Comparison of ENCODE assay signal across 8 cellular contexts in genomic region chr6:149938571-149939462, GRCh38. TPM values are rescaled to one million over a fixed set of nuclear protein-coding genes. Genes with fewer than 3 reads are reported as not detected.
DNase-seq lines count a peak whose midpoint lies in the region; ATAC-seq and TF ChIP-seq lines count a peak whose summit lies in the region.

No MANE protein-coding gene starts in this region.

- no peaks in the 10 kb centered on the region for H3K9me3 Mint-ChIP-seq in activated naive CD4-positive, alpha-beta T cell treated with anti-CD3 and anti-CD28 coated beads for 36 hours
- no peaks in the 10 kb centered on the region for H3K9me3 Mint-ChIP-seq in stimulated activated naive B cell treated with anti-CD40 and anti-IgM and Interleukin-4, amounts not matched to agents 10 μg/mL and 1 μg/mL and 100 μg/mL, for 72 hours

- CTCF ChIA-PET in activated naive CD4-positive, alpha-beta T cell treated with anti-CD3 and anti-CD28 coated beads for 36 hours (lab: Charles Lee): interaction anchor here (0.6 to 1.2 kb wide), 3 partner anchors 14 to 68 kb away, joined by 3 to 4 read pairs (median 3); no protein-coding TSS in a partner anchor

- H3K27ac ChIP-seq in iPS-20b (ENCODE audit: low read length): no peak overlapping the region

- peak; percentile 86 for DNase-seq in GM13977 (ENCODE audit: low spot score)
- no peak for DNase-seq in MG63
- peak; percentile 67 for DNase-seq in activated naive CD4-positive, alpha-beta T cell treated with anti-CD3 and anti-CD28 coated beads for 36 hours
- DNase-seq in stimulated activated naive B cell treated with anti-CD40 and anti-IgM and Interleukin-4, amounts not matched to agents 10 μg/mL and 1 μg/mL and 100 μg/mL, for 72 hours: peak; percentile 70
- no peak for DNase-seq in nucleus accumbens (lab: John Stamatoyannopoulos, UW)
- DNase-seq in C1 segment of cervical spinal cord (lab: John Stamatoyannopoulos, UW): no peak

- peak; percentile 65 for ATAC-seq in GM21737 (IDR thresholded peaks at IDR 0.05; ENCODE audit: unreplicated experiment)
- peak; percentile 68 to 76 for ATAC-seq in stimulated activated naive B cell treated with anti-CD40 and anti-IgM and Interleukin-4, amounts not matched to agents 10 μg/mL and 1 μg/mL and 100 μg/mL, for 72 hours (replicated peaks)

- H3K27ac Mint-ChIP-seq in activated naive CD4-positive, alpha-beta T cell treated with anti-CD3 and anti-CD28 coated beads for 36 hours: no peak overlapping the region
- peak overlapping the region; percentile 94 for H3K27ac Mint-ChIP-seq in stimulated activated naive B cell treated with anti-CD40 and anti-IgM and Interleukin-4, amounts not matched to agents 10 μg/mL and 1 μg/mL and 100 μg/mL, for 72 hours

- H3K4me1 Mint-ChIP-seq in activated naive CD4-positive, alpha-beta T cell treated with anti-CD3 and anti-CD28 coated beads for 36 hours (ENCODE audit: low read depth): peaks cover 36% of the 10 kb centered on the region
- H3K4me1 Mint-ChIP-seq in stimulated activated naive B cell treated with anti-CD40 and anti-IgM and Interleukin-4, amounts not matched to agents 10 μg/mL and 1 μg/mL and 100 μg/mL, for 72 hours: peaks cover 32 to 61% of the 10 kb centered on the region in 2 donors

- H3K4me3 ChIP-seq in MG63 (peak overlapping the region; percentile 33), iPS-20b (ENCODE audit: low read length) (peak overlapping the region; percentile 51; the same call in 1 of the 2 replicates)

- H3K4me1 ChIP-seq in iPS-20b (ENCODE audit: insufficient read depth, low read length): no peaks in the 10 kb centered on the region; the same call in 1 of the 2 replicates

- H3K9me3 ChIP-seq in MG63 (no peaks in the 10 kb centered on the region), iPS-20b (ENCODE audit: insufficient read depth, low read depth, low read length) (peaks cover 9% of the 10 kb centered on the region; the same call in 1 of the 2 replicates)

- intact Hi-C loops in activated naive CD4-positive, alpha-beta T cell treated with anti-CD3 and anti-CD28 coated beads for 36 hours (cut with micrococcal nuclease): loop anchor here (1.0 kb wide), 2 partner anchors 78 to 130 kb away; partner anchors contain the start of gene ULBP3

- no peak overlapping the region for H3K9ac ChIP-seq in iPS-20b (ENCODE audit: low read depth, low read length)

- TF ChIP-seq CTCF in GM13977 (IDR thresholded peaks at IDR 0.05; ENCODE audit: extremely low read depth, insufficient read depth, missing control alignments): no peak

- H3K27me3 ChIP-seq in MG63 (peaks cover 7% of the 10 kb centered on the region; the same call in 1 of the 2 replicates), iPS-20b (ENCODE audit: insufficient read depth, low read length) (peaks cover 99% of the 10 kb centered on the region)

- H3K4me3 Mint-ChIP-seq in activated naive CD4-positive, alpha-beta T cell treated with anti-CD3 and anti-CD28 coated beads for 36 hours: peak overlapping the region; percentile 69
- peak overlapping the region; percentile 76 to 80 for H3K4me3 Mint-ChIP-seq in stimulated activated naive B cell treated with anti-CD40 and anti-IgM and Interleukin-4, amounts not matched to agents 10 μg/mL and 1 μg/mL and 100 μg/mL, for 72 hours

- H3K36me3 ChIP-seq in MG63 (no peaks in the 10 kb centered on the region), iPS-20b (ENCODE audit: insufficient read depth, low read depth, low read length) (no peaks in the 10 kb centered on the region)

- H3K36me3 Mint-ChIP-seq in activated naive CD4-positive, alpha-beta T cell treated with anti-CD3 and anti-CD28 coated beads for 36 hours (ENCODE audit: low read depth): no peaks in the 10 kb centered on the region
- peaks cover 0 to 2% of the 10 kb centered on the region in 2 donors for H3K36me3 Mint-ChIP-seq in stimulated activated naive B cell treated with anti-CD40 and anti-IgM and Interleukin-4, amounts not matched to agents 10 μg/mL and 1 μg/mL and 100 μg/mL, for 72 hours

- H3K27me3 Mint-ChIP-seq in activated naive CD4-positive, alpha-beta T cell treated with anti-CD3 and anti-CD28 coated beads for 36 hours (ENCODE audit: low read depth): peaks cover 70% of the 10 kb centered on the region
- H3K27me3 Mint-ChIP-seq in stimulated activated naive B cell treated with anti-CD40 and anti-IgM and Interleukin-4, amounts not matched to agents 10 μg/mL and 1 μg/mL and 100 μg/mL, for 72 hours: peaks cover 73 to 97% of the 10 kb centered on the region in 2 donors

- in situ Hi-C loops in GM13977 (cut with MboI; ENCODE audit: low pct_unique_long_range_greater_than_20kb, low sequenced_read_pairs, unreplicated experiment): no loop called here

RNA-seq across cellular contexts. Expression of gene ULBP2, which starts 3.0 kb away (rescaled TPM):
- 2.2 and 7.4 TPM in 2 replicates for total RNA-seq in MG63 (2014; rRNA removed; shearing (Covaris generic); ENCODE audit: low replicate concordance)
- 1 to 10 TPM in 1 of 2 experiments, under 1 TPM in 1; 0.69 to 1.4 TPM for total RNA-seq in activated naive CD4-positive, alpha-beta T cell treated with anti-CD3 and anti-CD28 coated beads for 36 hours

RNA-seq across cellular contexts. Expression of gene RAET1G, which starts 15.9 kb away (rescaled TPM):
- 3.2 TPM in 1 of 2 replicates, not detected in the other for total RNA-seq in MG63 (2014; rRNA removed; shearing (Covaris generic); ENCODE audit: low replicate concordance)
- total RNA-seq in activated naive CD4-positive, alpha-beta T cell treated with anti-CD3 and anti-CD28 coated beads for 36 hours: not detected

RNA-seq across cellular contexts. Expression of gene ULBP1, which starts 24.9 kb away (rescaled TPM):
- 1.5 and 2.5 TPM in 2 replicates for total RNA-seq in MG63 (2014; rRNA removed; shearing (Covaris generic); ENCODE audit: low replicate concordance)
- 1 to 10 TPM; 2.6 to 2.8 TPM for total RNA-seq in activated naive CD4-positive, alpha-beta T cell treated with anti-CD3 and anti-CD28 coated beads for 36 hours

RNA-seq across cellular contexts. Expression of gene RAET1E, which starts 40.9 kb away (rescaled TPM):
- total RNA-seq in MG63 (2014; rRNA removed; shearing (Covaris generic); ENCODE audit: low replicate concordance): 2.8 and 5.7 TPM in 2 replicates
- not detected for total RNA-seq in activated naive CD4-positive, alpha-beta T cell treated with anti-CD3 and anti-CD28 coated beads for 36 hours

Comparison
In these comparisons a context has a peak if more than half of its experiments do, and no peak if none do; other contexts are left out.
1. DNase-seq: peak in GM13977 (single experiment), activated naive CD4-positive, alpha-beta T cell treated with anti-CD3 and anti-CD28 coated beads for 36 hours (single experiment) and stimulated activated naive B cell treated with anti-CD40 and anti-IgM and Interleukin-4, amounts not matched to agents 10 μg/mL and 1 μg/mL and 100 μg/mL, for 72 hours (single experiment); none in MG63 (single experiment), nucleus accumbens (0 of 56) and C1 segment of cervical spinal cord (0 of 14).